Comparison of ENCODE assay signal across 24 cellular contexts in the genomic region with DNA sequence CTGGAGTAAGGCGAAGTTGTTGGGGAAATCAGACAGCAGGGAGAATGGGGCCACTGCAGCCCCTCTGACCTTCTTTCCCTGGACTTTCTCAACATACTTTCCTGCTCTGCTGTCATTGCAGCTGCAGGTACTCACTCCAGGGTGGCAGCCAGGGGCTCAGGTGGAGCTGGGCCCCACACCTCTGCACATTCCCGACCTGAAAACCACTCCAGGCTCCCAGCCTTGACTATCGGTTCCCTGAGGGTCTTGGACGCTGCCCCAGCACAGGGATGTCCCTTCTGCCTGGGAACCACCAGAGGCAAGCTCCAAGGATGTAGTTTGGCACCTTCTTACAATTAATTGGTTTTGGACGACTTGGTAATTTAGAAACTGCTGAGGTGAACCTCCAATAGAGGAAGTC. TPM values are rescaled to one million over a fixed set of nuclear protein-coding genes. Genes with fewer than 3 reads are reported as not detected.
A peak's percentile ranks its signal among the peaks of the same experiment; 100 is the strongest.
DNase-seq lines count a peak whose midpoint lies in the region; ATAC-seq, FAIRE-seq and TF ChIP-seq lines count a peak whose summit lies in the region.
"Had no signal": no experiment of that assay in that cellular context is flagged by ENCODE, and none has a peak within 500 bp of the region (broad histone marks: within the 10 kb centered on the region; RNA-seq: fewer than 3 reads in every experiment).

No MANE protein-coding gene starts in this region.

- peak overlapping the region; percentile 7 for H2AFZ ChIP-seq in mammary epithelial cell (ENCODE audit: low read depth, low read length)
- peak overlapping the region; percentile 64 for H2AFZ ChIP-seq in K562 (ENCODE audit: low read depth, low read length)

- POLR2A ChIA-PET in MCF 10A (lab: Yijun Ruan, JAX) (no interaction called here), K562 (lab: Yijun Ruan, JAX) (no interaction called here)

- H3K79me2 ChIP-seq in mammary epithelial cell (ENCODE audit: insufficient read depth, low read length) (no peaks in the 10 kb centered on the region), K562 (ENCODE audit: control insufficient read depth, insufficient read depth, low read length) (no peaks in the 10 kb centered on the region)

- intact Hi-C loops in mammary epithelial cell (cut with micrococcal nuclease) (no loop called here), MCF 10A (cut with micrococcal nuclease) (no loop called here), K562 (cut with micrococcal nuclease) (no loop called here)

- no peak for TF ChIP-seq EP300 in K562 (IDR thresholded peaks at IDR 0.05; ENCODE audit: low read length)

- H3K9ac ChIP-seq in mammary epithelial cell (ENCODE audit: insufficient read depth, low read length) (no peak overlapping the region), K562 (ENCODE audit: insufficient read depth in 1 of 2, low read depth in 2 of 2, low read length in 2 of 2) (peak overlapping the region; percentile 3 to 20; a peak in 3 of 4 replicates)
- H3K9ac ChIP-seq: BLaER1 treated with 17β-estradiol and CSF1 and Interleukin-3, amounts not matched to agents 10 nM and 100 nM had no signal

- dilution Hi-C loops in mammary epithelial cell (cut with HindIII; ENCODE audit: low sequenced_read_pairs) = no loop called here

- H3K36me3 Mint-ChIP-seq in MCF 10A (ENCODE audit: insufficient read depth, unreplicated experiment) = no peaks in the 10 kb centered on the region
- H3K36me3 Mint-ChIP-seq: CD14-positive monocyte; CD4-positive, CD25-positive, alpha-beta regulatory T cell had no signal

- no TSS peak for BruUV-seq in mammary epithelial cell (replicated peaks; lab: Mats Ljungman, UMichigan)
- no TSS peak for BruUV-seq in MCF 10A (replicated peaks; lab: Mats Ljungman, UMichigan)
- no TSS peak for BruUV-seq in K562 (replicated peaks; lab: Mats Ljungman, UMichigan)

- H3K4me3 ChIP-seq in mammary epithelial cell (replicated peaks in 1 of 3; ENCODE audit: insufficient read depth in 1 of 3, low read depth in 2 of 3, low read length in 3 of 3) (no peak overlapping the region), K562 (no peak overlapping the region)
- H3K4me3 ChIP-seq: A549; BLaER1 treated with 17β-estradiol and CSF1 and Interleukin-3, amounts not matched to agents 10 nM and 100 nM; GM12878 had no signal

- no peak overlapping the region for H3K4me3 Mint-ChIP-seq in MCF 10A (ENCODE audit: unreplicated experiment)
- H3K4me3 Mint-ChIP-seq: B cell; CD14-positive monocyte; CD4-positive, alpha-beta memory T cell; CD4-positive, CD25-positive, alpha-beta regulatory T cell had no signal

- in situ Hi-C loops in mammary epithelial cell (cut with MboI; ENCODE audit: low sequenced_read_pairs in 2 of 2) = no loop called here
- in situ Hi-C loops in K562 (cut with MboI) = no loop called here

- H3K27ac Mint-ChIP-seq in MCF 10A (ENCODE audit: low read depth, unreplicated experiment) = no peak overlapping the region
- H3K27ac Mint-ChIP-seq: B cell; CD14-positive monocyte; CD4-positive, alpha-beta memory T cell; CD4-positive, CD25-positive, alpha-beta regulatory T cell; CD8-positive, alpha-beta memory T cell had no signal

- H3K9me3 ChIP-seq in mammary epithelial cell (replicated peaks; ENCODE audit: insufficient read depth, low read length) (no peaks in the 10 kb centered on the region), K562 (replicated peaks; ENCODE audit: control insufficient read depth, insufficient read depth, low read depth, low read length) (peaks cover 13% of the 10 kb centered on the region)

- no peak overlapping the region for H3K4me2 ChIP-seq in mammary epithelial cell (ENCODE audit: insufficient read depth, low read depth, low read length)
- H3K4me2 ChIP-seq in K562 (ENCODE audit: insufficient read depth, low read length) = peak overlapping the region; percentile 52
- H3K4me2 ChIP-seq: A549; BLaER1 treated with 17β-estradiol and CSF1 and Interleukin-3, amounts not matched to agents 10 nM and 100 nM had no signal

- FAIRE-seq in K562 (lab: Jason Lieb, UNC) = no peak
- FAIRE-seq: A549, GM12878, GM12892, GM18507 had no signal

- H3K27me3 ChIP-seq in mammary epithelial cell (ENCODE audit: insufficient read depth, low read length) (no peaks in the 10 kb centered on the region), K562 (ENCODE audit: control insufficient read depth in 2 of 2, insufficient read depth in 2 of 2, low read length in 2 of 2) (no peaks in the 10 kb centered on the region)
- H3K27me3 ChIP-seq: BLaER1 treated with 17β-estradiol and CSF1 and Interleukin-3, amounts not matched to agents 10 nM and 100 nM had no signal

- peak; percentile 67; the same call in 2 of the 3 replicates for ATAC-seq in K562
- no peak for ATAC-seq in HG03280 (IDR thresholded peaks at IDR 0.05; ENCODE audit: unreplicated experiment)
- ATAC-seq in GM19455 (IDR thresholded peaks at IDR 0.05; ENCODE audit: unreplicated experiment) = no peak
- ATAC-seq: A549, GM12878 had no signal

- no peaks in the 10 kb centered on the region for H4K20me1 ChIP-seq in mammary epithelial cell (ENCODE audit: insufficient read depth, low read length)
- no peaks in the 10 kb centered on the region for H4K20me1 ChIP-seq in K562 (replicated peaks; ENCODE audit: control insufficient read depth, insufficient read depth, low read length)
- H4K20me1 ChIP-seq: BLaER1 treated with 17β-estradiol and CSF1 and Interleukin-3, amounts not matched to agents 10 nM and 100 nM had no signal

- CTCF ChIA-PET in mammary epithelial cell (lab: Charles Lee; ENCODE audit: low non-redundant PET) = no interaction called here
- CTCF ChIA-PET in MCF 10A (lab: Yijun Ruan, JAX) = no interaction called here
- CTCF ChIA-PET in K562 (lab: Yijun Ruan, JAX; ENCODE audit: low intra/inter-chr PET ratio) = no interaction called here

- H3K9me1 ChIP-seq in K562 (ENCODE audit: control insufficient read depth, insufficient read depth, low read length) = no peaks in the 10 kb centered on the region

- DNase-seq in mammary epithelial cell (no peak), MCF 10A (ENCODE audit: unreplicated experiment) (no peak), K562 (ENCODE audit: extremely low read depth in 1 of 4, low spot score in 3 of 4) (no peak)
- DNase-seq: AML-193; CD4-positive, alpha-beta memory T cell; CD4-positive, CD25-positive, alpha-beta regulatory T cell; CD8-positive, alpha-beta memory T cell; COR-L47; DMS 273 treated with DMSO at 0.1 percent for 48 hours; DMS153; DMS79; DND-41; EL; GDM1 had no signal

- no peak for TF ChIP-seq POLR2A in K562 (conservative IDR thresholded peaks at IDR 0.05)

- H3K27ac ChIP-seq in mammary epithelial cell (ENCODE audit: insufficient read depth, low read depth, low read length) = no peak overlapping the region
- peak overlapping the region; percentile 48; the same call in 2 of the 3 replicates for H3K27ac ChIP-seq in K562 (ENCODE audit: extremely low read depth, low read depth, low read length)
- H3K27ac ChIP-seq: 22Rv1; A549; BLaER1 treated with 17β-estradiol and CSF1 and Interleukin-3, amounts not matched to agents 10 nM and 100 nM had no signal

- H3K4me1 ChIP-seq in mammary epithelial cell (ENCODE audit: insufficient read depth, low read length) = peaks cover 7% of the 10 kb centered on the region
- H3K4me1 ChIP-seq in K562 (replicated peaks in 1 of 2; ENCODE audit: control insufficient read depth in 2 of 2, insufficient read depth in 2 of 2, low read length in 2 of 2) = peaks cover 0 to 7% of the 10 kb centered on the region in 2 experiments; a peak in 2 of 5 replicates
- H3K4me1 ChIP-seq: A549; BLaER1 treated with 17β-estradiol and CSF1 and Interleukin-3, amounts not matched to agents 10 nM and 100 nM had no signal

- no peaks in the 10 kb centered on the region for H3K4me1 Mint-ChIP-seq in MCF 10A (ENCODE audit: insufficient read depth, unreplicated experiment)
- H3K4me1 Mint-ChIP-seq: B cell; CD14-positive monocyte; CD4-positive, alpha-beta memory T cell; CD4-positive, CD25-positive, alpha-beta regulatory T cell; CD8-positive, alpha-beta memory T cell had no signal

- H3K9me3 Mint-ChIP-seq in MCF 10A (ENCODE audit: unreplicated experiment) = no peaks in the 10 kb centered on the region

- no peaks in the 10 kb centered on the region for H3K36me3 ChIP-seq in mammary epithelial cell (ENCODE audit: insufficient read depth, low read length)
- H3K36me3 ChIP-seq in K562 (ENCODE audit: control insufficient read depth, insufficient read depth, low read length) = no peaks in the 10 kb centered on the region
- H3K36me3 ChIP-seq: BLaER1 treated with 17β-estradiol and CSF1 and Interleukin-3, amounts not matched to agents 10 nM and 100 nM had no signal

- no peaks in the 10 kb centered on the region for H3K27me3 Mint-ChIP-seq in MCF 10A (ENCODE audit: insufficient read depth, unreplicated experiment)

- TF ChIP-seq CTCF in mammary epithelial cell (conservative IDR thresholded peaks at IDR 0.05 in 1 of 2, IDR thresholded peaks at IDR 0.05 in 1 of 2; ENCODE audit: extremely low read depth in 1 of 2, insufficient read depth in 1 of 2, low read depth in 1 of 2, low read length in 2 of 2) (no peak), MCF 10A (IDR thresholded peaks at IDR 0.05; ENCODE audit: unreplicated experiment) (no peak), K562 (IDR thresholded peaks at IDR 0.05 in 2 of 3, conservative IDR thresholded peaks at IDR 0.05 in 1 of 3; ENCODE audit: insufficient read depth in 2 of 3, low read depth in 1 of 3, low read length in 3 of 3) (no peak)

- TF ChIP-seq RAD21 in K562 (CRISPR knock-in tag; conservative IDR thresholded peaks at IDR 0.05 in 1 of 2, IDR thresholded peaks at IDR 0.05 in 1 of 2) = no peak

- 52% methylated on average over 5 of the region's 5 CpGs for WGBS in mammary epithelial cell (ENCODE audit: low coverage, missing lambda C conversion rate)
- 8% methylated on average over 5 of the region's 5 CpGs for WGBS in K562 (ENCODE audit: insufficient coverage, low coverage, missing lambda C conversion rate)

RNA-seq across cellular contexts. Expression of a gene that starts 24.8 kb away (rescaled TPM):
- total RNA-seq in mammary epithelial cell (10 to 100 TPM; 17.2 to 38.0 TPM), MCF 10A (2022) (33.0 and 33.3 TPM in 2 replicates), K562 (2014; rRNA removed) (5.3 and 6.7 TPM in 2 replicates), K562 (2014; rRNA removed; fragmentation: Illumina TruSeq; extraction: Trizol) (8.9 and 10.0 TPM in 2 replicates), K562 (2015; rRNA removed; fragmentation: Illumina TruSeq; extraction: Trizol) (8.2 and 9.4 TPM in 2 replicates), K562 (2021) (7.4 and 8.3 TPM in 2 replicates)
- polyA plus RNA-seq in mammary epithelial cell (10.7 TPM), K562 (2011; rRNA removed) (12.3 and 14.5 TPM in 2 replicates), K562 (2014; fragmentation: Illumina TruSeq; extraction: Trizol) (11.1 and 12.3 TPM in 2 replicates), K562 (2014; fragmentation: Nextera tagmentation; extraction: Ambion mirVana) (1 to 10 TPM; 2.3 to 3.4 TPM), K562 (2014; rRNA removed) (8.8 and 9.4 TPM in 2 replicates)
- polyA minus RNA-seq in mammary epithelial cell = 1.7 TPM
- 22.1 and 98.5 TPM in 2 replicates for total RNA-seq in K562 (2011; cell fraction: chromatin; rRNA removed; ENCODE audit: low replicate concordance)
- 8.2 and 17.9 TPM in 2 replicates for total RNA-seq in K562 (2011; cell fraction: nucleolus; rRNA removed)
- 28.2 and 33.9 TPM in 2 replicates for total RNA-seq in K562 (2011; cell fraction: nucleoplasm; rRNA removed)
- 3.6 and 6.2 TPM in 2 replicates for polyA plus RNA-seq in K562 (2011; cell fraction: cytosol; rRNA removed)
- 38.3 and 43.2 TPM in 2 replicates for polyA plus RNA-seq in K562 (2011; cell fraction: nucleus; rRNA removed)
- polyA plus RNA-seq in K562 (2012) = 5.6 and 10.0 TPM in 2 replicates
- 10.8 and 12.1 TPM in 2 replicates for polyA minus RNA-seq in K562 (2011; rRNA and poly(A)+ RNA removed)
- 2.9 and 6.1 TPM in 2 replicates for polyA minus RNA-seq in K562 (2011; cell fraction: cytosol; rRNA and poly(A)+ RNA removed)
- 8.9 and 16.7 TPM in 2 replicates for polyA minus RNA-seq in K562 (2011; cell fraction: nucleus; rRNA and poly(A)+ RNA removed)
